8 cellular contexts compared by ENCODE assay signal in genomic region chrX:153411255-153411987, GRCh38. TPM values are rescaled to one million over a fixed set of nuclear protein-coding genes. Genes with fewer than 3 reads are reported as not detected.
A peak's percentile ranks its signal among the peaks of the same experiment; 100 is the strongest.
DNase-seq lines count a peak whose midpoint lies in the region; ATAC-seq and TF ChIP-seq lines count a peak whose summit lies in the region.

TSS of gene ZFP92 (plus strand) at chrX:153411472. CDS start at chrX:153418323, 6,851 bp downstream.

- 2 to 30% methylated on average over 68 to 75 of the region's 75 CpGs for WGBS in esophagus, 2 donors

- H3K4me3 ChIP-seq in esophagus (ENCODE audit: low read depth in 1 of 2, low read length in 2 of 2) (peak within 1 kb of the TSS; percentile 30 to 47), vagina (peak within 1 kb of the TSS; percentile 47 to 52)

- peaks cover 0 to 2% of the 10 kb centered on the region in 2 donors for H3K4me1 ChIP-seq in esophagus (ENCODE audit: control insufficient read depth in 2 of 2, insufficient read depth in 2 of 2, low read length in 1 of 2)
- H3K4me1 ChIP-seq in vagina = peaks cover 8% of the 10 kb centered on the region

- peaks cover 0 to 4% of the 10 kb centered on the region in 2 donors for H3K9me3 ChIP-seq in esophagus (ENCODE audit: control insufficient read depth in 2 of 2, insufficient read depth in 1 of 2, low read depth in 1 of 2, low read length in 1 of 2)
- H3K9me3 ChIP-seq in vagina = no peaks in the 10 kb centered on the region

- ATAC-seq in GM18505 (IDR thresholded peaks at IDR 0.05; ENCODE audit: unreplicated experiment) (peak; percentile 55), HG03159 (IDR thresholded peaks at IDR 0.05; ENCODE audit: unreplicated experiment) (peak; percentile 57), omental fat pad (ENCODE audit: low FRiP score) (peak; percentile 53), HG03565 (IDR thresholded peaks at IDR 0.05; ENCODE audit: unreplicated experiment) (no peak)

- H3K27ac ChIP-seq in esophagus (ENCODE audit: low read depth in 2 of 2, low read length in 1 of 2) (no peak within 1 kb of the TSS), vagina (no peak within 1 kb of the TSS)

- peaks cover 0 to 9% of the 10 kb centered on the region in 2 donors for H3K27me3 ChIP-seq in esophagus (ENCODE audit: control insufficient read depth in 1 of 2, insufficient read depth in 2 of 2, low read length in 2 of 2)
- H3K27me3 ChIP-seq in vagina = no peaks in the 10 kb centered on the region

- TF ChIP-seq POLR2A in GM18505 (IDR thresholded peaks at IDR 0.05; ENCODE audit: borderline replicate concordance, extremely low read depth, insufficient read depth, insufficient read length) (no peak), vagina (IDR thresholded peaks at IDR 0.05) (no peak)

- H3K36me3 ChIP-seq in esophagus (ENCODE audit: control insufficient read depth in 2 of 2, insufficient read depth in 2 of 2, low read length in 1 of 2) (no peaks in the 10 kb centered on the region), vagina (no peaks in the 10 kb centered on the region)

- intact Hi-C loops in vagina (cut with DNase I) = no loop called here

- TF ChIP-seq CTCF in omental fat pad (IDR thresholded peaks at IDR 0.05) (no peak), vagina (IDR thresholded peaks at IDR 0.05) (no peak)

- peak; percentile 48 to 52 for DNase-seq in activated CD4-positive, alpha-beta T cell treated with anti-CD3 and anti-CD28 coated beads, Interleukin-2, amount 50 U/mL, for 48 hours
- DNase-seq in omental fat pad (ENCODE audit: low spot score) = no peak
- no peak for DNase-seq in vagina (ENCODE audit: extremely low spot score in 2 of 2)
- DNase-seq in SKM-1 treated with dmso at 0.1 percent for 144 hours (lab: John Stamatoyannopoulos, UW; ENCODE audit: unreplicated experiment) = no peak

RNA-seq across cellular contexts. Expression of gene ZFP92, which starts in this region (rescaled TPM):
- under 1 TPM; 0.04 to 0.05 TPM for polyA plus RNA-seq in esophagus
- total RNA-seq in omental fat pad (1 to 10 TPM; 1.4 to 7.6 (median 4.2) TPM), vagina (0.25 TPM)

Comparison
In these comparisons a context has a peak if more than half of its experiments do, and no peak if none do; other contexts are left out.
1. DNase-seq: peak in activated CD4-positive, alpha-beta T cell treated with anti-CD3 and anti-CD28 coated beads, Interleukin-2, amount 50 U/mL, for 48 hours (2 of 2); none in omental fat pad (single experiment), vagina (0 of 2) and SKM-1 treated with dmso at 0.1 percent for 144 hours (single experiment).